Comparison of ENCODE assay signal across 17 cellular contexts in the genomic region with DNA sequence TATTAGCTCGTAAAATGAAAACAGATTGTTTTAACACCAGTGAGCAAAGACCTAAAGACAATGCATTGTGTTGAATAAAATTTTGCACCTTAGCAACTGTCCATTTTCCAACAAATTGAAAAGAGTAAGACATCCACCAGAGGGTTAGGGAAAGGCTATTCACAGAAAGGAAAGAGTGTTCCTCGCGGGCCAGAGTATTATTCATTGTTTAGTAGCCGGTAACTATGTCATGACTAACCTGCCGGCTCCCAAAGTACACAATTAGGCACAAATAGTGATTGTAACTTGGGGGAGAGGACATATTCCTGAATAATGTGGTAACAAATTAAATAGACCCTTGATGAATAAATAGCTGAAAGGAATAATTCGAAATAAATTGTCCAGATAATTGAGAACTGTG.
DNase-seq lines count a peak whose midpoint lies in the region; ATAC-seq, FAIRE-seq and TF ChIP-seq lines count a peak whose summit lies in the region.
"Had no signal": no experiment of that assay in that cellular context is flagged by ENCODE, and none has a peak within 500 bp of the region (broad histone marks: within the 10 kb centered on the region; RNA-seq: fewer than 3 reads in every experiment).

No MANE protein-coding gene starts in this region.

- H3K27ac Mint-ChIP-seq in naive thymus-derived CD4-positive, alpha-beta T cell, result no peak overlapping the region
- H3K27ac Mint-ChIP-seq: CD8-positive, alpha-beta memory T cell had no signal

- no peak overlapping the region for H3K4me3 Mint-ChIP-seq in naive thymus-derived CD4-positive, alpha-beta T cell
- H3K4me3 Mint-ChIP-seq: CD8-positive, alpha-beta memory T cell had no signal

- no peaks in the 10 kb centered on the region for H3K27me3 Mint-ChIP-seq in naive thymus-derived CD4-positive, alpha-beta T cell
- H3K27me3 Mint-ChIP-seq: CD8-positive, alpha-beta memory T cell had no signal

- H3K27me3 ChIP-seq in bronchial epithelial cell (ENCODE audit: control insufficient read depth, insufficient read depth, low read length), result no peaks in the 10 kb centered on the region
- H3K27me3 ChIP-seq in naive thymus-derived CD4-positive, alpha-beta T cell (ENCODE audit: control insufficient read depth in 2 of 2, insufficient read depth in 2 of 2, low read length in 2 of 2), result no peaks in the 10 kb centered on the region
- H3K27me3 ChIP-seq: BLaER1 had no signal

- H3K4me3 ChIP-seq in bronchial epithelial cell (ENCODE audit: low read depth, low read length), result no peak overlapping the region
- H3K4me3 ChIP-seq in naive thymus-derived CD4-positive, alpha-beta T cell (ENCODE audit: low read length), result no peak overlapping the region
- H3K4me3 ChIP-seq: BLaER1, GM12878 had no signal

- no peaks in the 10 kb centered on the region for H3K9me3 ChIP-seq in naive thymus-derived CD4-positive, alpha-beta T cell (ENCODE audit: control insufficient read depth in 2 of 3, low read length in 3 of 3)
- H3K9me3 ChIP-seq: BLaER1, Caco-2 had no signal

- no peaks in the 10 kb centered on the region for H3K36me3 Mint-ChIP-seq in naive thymus-derived CD4-positive, alpha-beta T cell
- H3K36me3 Mint-ChIP-seq: CD8-positive, alpha-beta memory T cell had no signal

- CTCF ChIA-PET in naive thymus-derived CD4-positive, alpha-beta T cell (lab: Charles Lee), result no interaction called here

- POLR2A ChIA-PET in naive thymus-derived CD4-positive, alpha-beta T cell (lab: Charles Lee), result no interaction called here

- TF ChIP-seq CTCF in bronchial epithelial cell (IDR thresholded peaks at IDR 0.05; ENCODE audit: insufficient read depth, low read length, severe bottlenecking), result no peak

- H3K4me1 Mint-ChIP-seq in naive thymus-derived CD4-positive, alpha-beta T cell, result no peaks in the 10 kb centered on the region
- H3K4me1 Mint-ChIP-seq: CD8-positive, alpha-beta memory T cell had no signal

- FAIRE-seq in bronchial epithelial cell (lab: Jason Lieb, UNC), result no peak
- FAIRE-seq: GM12878, H1 had no signal

- peaks cover 0 to 24% (median 6%) of the 10 kb centered on the region in 11 donors for H3K9me3 Mint-ChIP-seq in naive thymus-derived CD4-positive, alpha-beta T cell

- no peak overlapping the region for H3K27ac ChIP-seq in naive thymus-derived CD4-positive, alpha-beta T cell (ENCODE audit: low read depth, low read length)
- H3K27ac ChIP-seq: 22Rv1, BLaER1 had no signal

- intact Hi-C loops in naive thymus-derived CD4-positive, alpha-beta T cell (cut with micrococcal nuclease), result no loop called here

- peak; percentile 27 for DNase-seq in NCI-H748 (lab: John Stamatoyannopoulos, UW; ENCODE audit: unreplicated experiment)
- DNase-seq in NCI-H748 treated with DMSO at 0.1 percent for 48 hours (lab: John Stamatoyannopoulos, UW), result no peak
- peak; percentile 39 for DNase-seq in RPMI7951 (ENCODE audit: low read depth)
- DNase-seq in bronchial epithelial cell (ENCODE audit: low read depth), result peak; percentile 3
- DNase-seq in DMS114 treated with DMSO at 0.1 percent for 48 hours (lab: John Stamatoyannopoulos, UW; ENCODE audit: unreplicated experiment), result no peak
- DNase-seq in NCI-H526 (lab: John Stamatoyannopoulos, UW), result no peak
- no peak for DNase-seq in SHP77 treated with DMSO at 0.1 percent for 48 hours (lab: John Stamatoyannopoulos, UW)
- no peak for DNase-seq in naive thymus-derived CD4-positive, alpha-beta T cell
- DNase-seq: AML-193; Caco-2; CD8-positive, alpha-beta memory T cell; DMS53 had no signal

- no peaks in the 10 kb centered on the region for H3K36me3 ChIP-seq in bronchial epithelial cell (ENCODE audit: control insufficient read depth, insufficient read depth, low read length)
- H3K36me3 ChIP-seq in naive thymus-derived CD4-positive, alpha-beta T cell (ENCODE audit: control insufficient read depth in 2 of 3, insufficient read depth in 3 of 3, low read length in 3 of 3), result no peaks in the 10 kb centered on the region
- H3K36me3 ChIP-seq: BLaER1 had no signal

- no peak for ATAC-seq in naive thymus-derived CD4-positive, alpha-beta T cell
- ATAC-seq: GM12878, HCT116 had no signal

- no peaks in the 10 kb centered on the region for H3K4me1 ChIP-seq in naive thymus-derived CD4-positive, alpha-beta T cell (ENCODE audit: control insufficient read depth in 2 of 2, insufficient read depth in 2 of 2, low read length in 2 of 2)
- H3K4me1 ChIP-seq: BLaER1, Caco-2 had no signal

Comparison
In these comparisons a context has a peak if more than half of its experiments do, and no peak if none do; other contexts are left out.
1. DNase-seq: peak in NCI-H748 (single experiment), RPMI7951 (single experiment) and bronchial epithelial cell (single experiment); none in NCI-H748 treated with DMSO at 0.1 percent for 48 hours (single experiment), DMS114 treated with DMSO at 0.1 percent for 48 hours (single experiment), NCI-H526 (0 of 2), SHP77 treated with DMSO at 0.1 percent for 48 hours (single experiment) and naive thymus-derived CD4-positive, alpha-beta T cell (0 of 9).